15 cellular contexts compared by ENCODE assay signal in genomic region chr14:94482132-94483070, GRCh38. TPM values are rescaled to one million over a fixed set of nuclear protein-coding genes. Genes with fewer than 3 reads are reported as not detected.
"Had no signal": no experiment of that assay in that cellular context is flagged by ENCODE, and none has a peak within 500 bp of the region (broad histone marks: within the 10 kb centered on the region; RNA-seq: fewer than 3 reads in every experiment).

No MANE protein-coding gene starts in this region.

RNA-seq across cellular contexts. Expression of gene SERPINA9, which starts 6.4 kb away (rescaled TPM):
- total RNA-seq: activated CD4-positive, alpha-beta T cell treated with anti-CD3 and anti-CD28 coated beads, Interleukin-2, amount 10 ng/mL, durations not matched to agents 7 days and 5 days; activated CD8-positive, alpha-beta T cell treated with anti-CD3 and anti-CD28 coated beads, Interleukin-2, amount 10 ng/mL, durations not matched to agents 7 days and 5 days; activated naive CD8-positive, alpha-beta T cell treated with anti-CD3 and anti-CD28 coated beads, Interleukin-2, amount 10 ng/mL, durations not matched to agents 7 days and 5 days; activated T-helper 2 cell treated with anti-CD3 and anti-CD28 coated beads, Interferon-gamma antibody, Interleukin-2, Interleukin-4, amounts not matched to agents 10 μg/mL and 5 μg/mL and 100 μg/mL, durations not matched to agents 14 hours and 24 hours and 36 hours; ascending aorta; body of pancreas; bronchial epithelial cell; LHCN-M2; NCI-H460; PC-3; Right ventricle myocardium inferior; SK-MEL-5; T-helper 2 cell treated with Interferon-gamma antibody and Interleukin-4, amounts not matched to agents 100 ng/mL and 5 ng/mL, for 36 hours had no signal
- polyA plus RNA-seq: adipose tissue had no signal

RNA-seq across cellular contexts. Expression of gene SERPINA12, which starts 26.9 kb away (rescaled TPM):
- total RNA-seq: activated CD4-positive, alpha-beta T cell treated with anti-CD3 and anti-CD28 coated beads, Interleukin-2, amount 10 ng/mL, durations not matched to agents 7 days and 5 days; activated CD8-positive, alpha-beta T cell treated with anti-CD3 and anti-CD28 coated beads, Interleukin-2, amount 10 ng/mL, durations not matched to agents 7 days and 5 days; activated naive CD8-positive, alpha-beta T cell treated with anti-CD3 and anti-CD28 coated beads, Interleukin-2, amount 10 ng/mL, durations not matched to agents 7 days and 5 days; activated T-helper 2 cell treated with anti-CD3 and anti-CD28 coated beads, Interferon-gamma antibody, Interleukin-2, Interleukin-4, amounts not matched to agents 10 μg/mL and 5 μg/mL and 100 μg/mL, durations not matched to agents 14 hours and 24 hours and 36 hours; ascending aorta; body of pancreas; bronchial epithelial cell; LHCN-M2; NCI-H460; PC-3; Peyer's patch; Right ventricle myocardium inferior; SK-MEL-5; T-helper 2 cell treated with Interferon-gamma antibody and Interleukin-4, amounts not matched to agents 100 ng/mL and 5 ng/mL, for 36 hours had no signal
- polyA plus RNA-seq: adipose tissue had no signal

RNA-seq across cellular contexts. Expression of gene SERPINA11, which starts 29.8 kb away (rescaled TPM):
- total RNA-seq: activated CD4-positive, alpha-beta T cell treated with anti-CD3 and anti-CD28 coated beads, Interleukin-2, amount 10 ng/mL, durations not matched to agents 7 days and 5 days; activated CD8-positive, alpha-beta T cell treated with anti-CD3 and anti-CD28 coated beads, Interleukin-2, amount 10 ng/mL, durations not matched to agents 7 days and 5 days; activated naive CD8-positive, alpha-beta T cell treated with anti-CD3 and anti-CD28 coated beads, Interleukin-2, amount 10 ng/mL, durations not matched to agents 7 days and 5 days; activated T-helper 2 cell treated with anti-CD3 and anti-CD28 coated beads, Interferon-gamma antibody, Interleukin-2, Interleukin-4, amounts not matched to agents 10 μg/mL and 5 μg/mL and 100 μg/mL, durations not matched to agents 14 hours and 24 hours and 36 hours; ascending aorta; body of pancreas; bronchial epithelial cell; LHCN-M2; NCI-H460; PC-3; Right ventricle myocardium inferior; SK-MEL-5; T-helper 2 cell treated with Interferon-gamma antibody and Interleukin-4, amounts not matched to agents 100 ng/mL and 5 ng/mL, for 36 hours had no signal
- polyA plus RNA-seq: adipose tissue had no signal
